ENCODE assay signal across 14 cellular contexts in the genomic region with DNA sequence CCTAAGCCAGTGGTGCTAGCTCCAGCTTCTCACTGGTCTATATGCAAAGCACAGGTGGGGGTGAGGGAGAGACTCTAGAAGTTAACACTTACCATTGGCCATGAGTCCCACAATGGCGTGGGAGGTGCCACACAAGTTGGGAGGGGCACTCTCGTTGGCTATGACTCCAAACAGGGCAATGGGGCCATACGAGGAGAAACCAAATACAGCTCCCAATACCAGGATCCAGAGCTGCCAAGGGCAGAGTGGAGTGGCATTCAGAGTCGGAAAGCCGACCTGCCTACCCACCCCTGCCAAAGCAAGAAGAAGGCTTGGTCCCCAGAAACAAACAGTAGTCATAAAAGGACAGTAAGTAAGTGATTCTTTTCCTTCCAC. TPM values are rescaled to one million over a fixed set of nuclear protein-coding genes. Genes with fewer than 3 reads are reported as not detected.
DNase-seq lines count a peak whose midpoint lies in the region; ATAC-seq and TF ChIP-seq lines count a peak whose summit lies in the region.
"Had no signal": no experiment of that assay in that cellular context is flagged by ENCODE, and none has a peak within 500 bp of the region (broad histone marks: within the 10 kb centered on the region; RNA-seq: fewer than 3 reads in every experiment).

No MANE protein-coding gene starts in this region.

- no peaks in the 10 kb centered on the region for H3K9me3 Mint-ChIP-seq in activated T-helper 1 cell treated with anti-CD3 and anti-CD28 coated beads, Interleukin-12 subunit alpha, Interleukin-12 subunit beta, Interleukin-2, Interleukin-4 antibody, amounts not matched to agents 30 ng/mL and 10 ng/mL and 1 ng/mL, durations not matched to agents 14 hours and 24 hours and 36 hours
- H3K9me3 Mint-ChIP-seq in memory B cell: no peaks in the 10 kb centered on the region

- peaks cover 17% of the 10 kb centered on the region for H3K4me1 ChIP-seq in cardiac muscle cell (ENCODE audit: low read depth)
- peaks cover 0 to 44% (median 17%) of the 10 kb centered on the region in 4 donors for H3K4me1 ChIP-seq in tibial artery

- no peaks in the 10 kb centered on the region for H3K27me3 Mint-ChIP-seq in activated T-helper 1 cell treated with anti-CD3 and anti-CD28 coated beads, Interleukin-12 subunit alpha, Interleukin-12 subunit beta, Interleukin-2, Interleukin-4 antibody, amounts not matched to agents 30 ng/mL and 10 ng/mL and 1 ng/mL, durations not matched to agents 14 hours and 24 hours and 36 hours (ENCODE audit: insufficient read depth)
- no peaks in the 10 kb centered on the region for H3K27me3 Mint-ChIP-seq in memory B cell

- peak overlapping the region; percentile 59 for H3K27ac ChIP-seq in cardiac muscle cell
- H3K27ac ChIP-seq in tibial artery: peak overlapping the region; percentile 30 to 33

- H3K9me3 ChIP-seq in cardiac muscle cell (ENCODE audit: low read depth): no peaks in the 10 kb centered on the region
- H3K9me3 ChIP-seq in tibial artery: no peaks in the 10 kb centered on the region
- H3K9me3 ChIP-seq: transverse colon had no signal

- intact Hi-C loops in left cardiac atrium (cut with DNase I): no loop called here
- intact Hi-C loops in activated T-helper 1 cell treated with anti-CD3 and anti-CD28 coated beads, Interleukin-12 subunit alpha, Interleukin-12 subunit beta, Interleukin-2, Interleukin-4 antibody, amounts not matched to agents 30 ng/mL and 10 ng/mL and 1 ng/mL, durations not matched to agents 14 hours and 24 hours and 36 hours (cut with micrococcal nuclease): no loop called here
- intact Hi-C loops in tibial artery (cut with DNase I; ENCODE audit: low total_unique reads): no loop called here

- H3K4me3 Mint-ChIP-seq in activated T-helper 1 cell treated with anti-CD3 and anti-CD28 coated beads, Interleukin-12 subunit alpha, Interleukin-12 subunit beta, Interleukin-2, Interleukin-4 antibody, amounts not matched to agents 30 ng/mL and 10 ng/mL and 1 ng/mL, durations not matched to agents 14 hours and 24 hours and 36 hours: no peak overlapping the region
- no peak overlapping the region for H3K4me3 Mint-ChIP-seq in memory B cell

- no peak for ATAC-seq in left cardiac atrium
- no peak for ATAC-seq in memory B cell (ENCODE audit: low read depth)
- no peak for ATAC-seq in GM21360 (IDR thresholded peaks at IDR 0.05; ENCODE audit: unreplicated experiment)

- H3K27me3 ChIP-seq in cardiac muscle cell (no peaks in the 10 kb centered on the region), tibial artery (no peaks in the 10 kb centered on the region)
- H3K27me3 ChIP-seq: transverse colon had no signal

- TF ChIP-seq CTCF in cardiac muscle cell (IDR thresholded peaks at IDR 0.05; ENCODE audit: low read depth, low read length) (no peak), tibial artery (IDR thresholded peaks at IDR 0.05) (no peak)

- peak overlapping the region; percentile 21 for H3K27ac Mint-ChIP-seq in activated T-helper 1 cell treated with anti-CD3 and anti-CD28 coated beads, Interleukin-12 subunit alpha, Interleukin-12 subunit beta, Interleukin-2, Interleukin-4 antibody, amounts not matched to agents 30 ng/mL and 10 ng/mL and 1 ng/mL, durations not matched to agents 14 hours and 24 hours and 36 hours
- H3K27ac Mint-ChIP-seq in memory B cell: peak overlapping the region; percentile 60

- peaks cover 30% of the 10 kb centered on the region for H3K36me3 Mint-ChIP-seq in activated T-helper 1 cell treated with anti-CD3 and anti-CD28 coated beads, Interleukin-12 subunit alpha, Interleukin-12 subunit beta, Interleukin-2, Interleukin-4 antibody, amounts not matched to agents 30 ng/mL and 10 ng/mL and 1 ng/mL, durations not matched to agents 14 hours and 24 hours and 36 hours (ENCODE audit: low read depth)
- H3K36me3 Mint-ChIP-seq in memory B cell: peaks cover 24% of the 10 kb centered on the region

- no peak overlapping the region for H3K4me3 ChIP-seq in cardiac muscle cell
- no peak overlapping the region for H3K4me3 ChIP-seq in tibial artery
- H3K4me3 ChIP-seq: transverse colon had no signal

- peaks cover 43% of the 10 kb centered on the region for H3K4me1 Mint-ChIP-seq in activated T-helper 1 cell treated with anti-CD3 and anti-CD28 coated beads, Interleukin-12 subunit alpha, Interleukin-12 subunit beta, Interleukin-2, Interleukin-4 antibody, amounts not matched to agents 30 ng/mL and 10 ng/mL and 1 ng/mL, durations not matched to agents 14 hours and 24 hours and 36 hours (ENCODE audit: low read depth)
- peaks cover 21% of the 10 kb centered on the region for H3K4me1 Mint-ChIP-seq in memory B cell

- DNase-seq in cardiac muscle cell (ENCODE audit: low read depth in 1 of 2, low spot score in 1 of 2) (no peak), left cardiac atrium (no peak), memory B cell (ENCODE audit: low spot score in 2 of 2) (no peak), tibial artery (no peak), RKO (ENCODE audit: low spot score) (no peak), midbrain (lab: John Stamatoyannopoulos, UW) (no peak)
- no peak for DNase-seq in activated T-helper 1 cell treated with anti-CD3 and anti-CD28 coated beads, Interleukin-12 subunit alpha, Interleukin-12 subunit beta, Interleukin-2, Interleukin-4 antibody, amounts not matched to agents 30 ng/mL and 10 ng/mL and 1 ng/mL, durations not matched to agents 14 hours and 24 hours and 36 hours (ENCODE audit: low spot score)
- DNase-seq: amniotic stem cell, dermis blood vessel endothelial cell, DMS79, NCI-H2081, SHP77 treated with DMSO at 0.1 percent for 48 hours, transverse colon had no signal

- peaks cover 25% of the 10 kb centered on the region for H3K36me3 ChIP-seq in cardiac muscle cell
- peaks cover 17 to 73% (median 34%) of the 10 kb centered on the region in 3 donors for H3K36me3 ChIP-seq in tibial artery

RNA-seq across cellular contexts. Expression of gene SLC37A4, which starts 5.6 kb away (rescaled TPM):
- 38.7 and 41.4 TPM in 2 replicates for total RNA-seq in cardiac muscle cell
- polyA plus RNA-seq in cardiac muscle cell: 36.7 and 41.3 TPM in 2 replicates
- 1 to 10 TPM; 7.2 to 8.4 TPM for total RNA-seq in left cardiac atrium
- total RNA-seq in activated T-helper 1 cell treated with anti-CD3 and anti-CD28 coated beads, Interleukin-12 subunit alpha, Interleukin-12 subunit beta, Interleukin-2, Interleukin-4 antibody, amounts not matched to agents 30 ng/mL and 10 ng/mL and 1 ng/mL, durations not matched to agents 14 hours and 24 hours and 36 hours: 24.3 and 28.7 TPM in 2 replicates

RNA-seq across cellular contexts. Expression of gene TRAPPC4, which starts 6.5 kb away (rescaled TPM):
- total RNA-seq in cardiac muscle cell (56.1 and 64.8 TPM in 2 replicates), left cardiac atrium (10 to 100 TPM; 29.4 to 47.1 TPM)
- polyA plus RNA-seq in cardiac muscle cell: 130 and 166 TPM in 2 replicates
- 141 and 142 TPM in 2 replicates for total RNA-seq in activated T-helper 1 cell treated with anti-CD3 and anti-CD28 coated beads, Interleukin-12 subunit alpha, Interleukin-12 subunit beta, Interleukin-2, Interleukin-4 antibody, amounts not matched to agents 30 ng/mL and 10 ng/mL and 1 ng/mL, durations not matched to agents 14 hours and 24 hours and 36 hours

RNA-seq across cellular contexts. Expression of gene RPS25, which starts 6.9 kb away (rescaled TPM):
- total RNA-seq in cardiac muscle cell: 837 and 1,038 TPM in 2 replicates
- 1,114 and 1,223 TPM in 2 replicates for polyA plus RNA-seq in cardiac muscle cell
- total RNA-seq in left cardiac atrium: 100 to 1,000 TPM; 816 to 856 TPM
- 1,440 and 1,455 TPM in 2 replicates for total RNA-seq in activated T-helper 1 cell treated with anti-CD3 and anti-CD28 coated beads, Interleukin-12 subunit alpha, Interleukin-12 subunit beta, Interleukin-2, Interleukin-4 antibody, amounts not matched to agents 30 ng/mL and 10 ng/mL and 1 ng/mL, durations not matched to agents 14 hours and 24 hours and 36 hours

RNA-seq across cellular contexts. Expression of gene CENATAC, which starts 27.1 kb away (rescaled TPM):
- total RNA-seq in cardiac muscle cell (26.6 and 78.2 TPM in 2 replicates), left cardiac atrium (10 to 100 TPM; 10.2 to 16.6 TPM)
- 25.2 and 27.0 TPM in 2 replicates for polyA plus RNA-seq in cardiac muscle cell
- 50.1 and 53.6 TPM in 2 replicates for total RNA-seq in activated T-helper 1 cell treated with anti-CD3 and anti-CD28 coated beads, Interleukin-12 subunit alpha, Interleukin-12 subunit beta, Interleukin-2, Interleukin-4 antibody, amounts not matched to agents 30 ng/mL and 10 ng/mL and 1 ng/mL, durations not matched to agents 14 hours and 24 hours and 36 hours

RNA-seq across cellular contexts. Expression of gene HYOU1, which starts 31.9 kb away (rescaled TPM):
- total RNA-seq in cardiac muscle cell (103 and 187 TPM in 2 replicates), left cardiac atrium (100 to 1,000 TPM; 114 to 122 TPM)
- 65.5 and 125 TPM in 2 replicates for polyA plus RNA-seq in cardiac muscle cell
- 216 and 219 TPM in 2 replicates for total RNA-seq in activated T-helper 1 cell treated with anti-CD3 and anti-CD28 coated beads, Interleukin-12 subunit alpha, Interleukin-12 subunit beta, Interleukin-2, Interleukin-4 antibody, amounts not matched to agents 30 ng/mL and 10 ng/mL and 1 ng/mL, durations not matched to agents 14 hours and 24 hours and 36 hours
